Comparison of ENCODE assay signal across 13 cellular contexts in genomic region chr6:149859368-149859767, GRCh38. TPM values are rescaled to one million over a fixed set of nuclear protein-coding genes. Genes with fewer than 3 reads are reported as not detected.
A peak's percentile ranks its signal among the peaks of the same experiment; 100 is the strongest.
DNase-seq lines count a peak whose midpoint lies in the region; ATAC-seq and TF ChIP-seq lines count a peak whose summit lies in the region.
"Had no signal": no experiment of that assay in that cellular context is flagged by ENCODE, and none has a peak within 500 bp of the region (broad histone marks: within the 10 kb centered on the region; RNA-seq: fewer than 3 reads in every experiment).

No MANE protein-coding gene starts in this region.

- no peaks in the 10 kb centered on the region for H3K27me3 ChIP-seq in adipocyte (replicated peaks; ENCODE audit: control insufficient read depth, insufficient read depth, low read length)
- H3K27me3 ChIP-seq in upper lobe of right lung: no peaks in the 10 kb centered on the region
- H3K27me3 ChIP-seq in Peyer's patch: no peaks in the 10 kb centered on the region
- peaks cover 0 to 36% (median 0%) of the 10 kb centered on the region in 7 donors for H3K27me3 ChIP-seq in spleen (replicated peaks in 1 of 7)

- no peaks in the 10 kb centered on the region for H3K36me3 ChIP-seq in adipocyte (ENCODE audit: control insufficient read depth, insufficient read depth, low read length, severe bottlenecking)
- no peaks in the 10 kb centered on the region for H3K36me3 ChIP-seq in upper lobe of right lung
- no peaks in the 10 kb centered on the region for H3K36me3 ChIP-seq in Peyer's patch
- no peaks in the 10 kb centered on the region for H3K36me3 ChIP-seq in spleen
- H3K36me3 ChIP-seq: thoracic aorta had no signal

- H3K27ac ChIP-seq in upper lobe of right lung (no peak overlapping the region), Peyer's patch (no peak overlapping the region), spleen (no peak overlapping the region)
- H3K27ac ChIP-seq: coronary artery, thoracic aorta had no signal

- intact Hi-C loops in upper lobe of right lung (cut with DNase I): no loop called here
- intact Hi-C loops in spleen (cut with DNase I; ENCODE audit: low total_unique reads): no loop called here

- no peak overlapping the region for H3K9ac ChIP-seq in adipocyte (ENCODE audit: low read length)

- 84 to 93% (median 92%) methylated on average over 6 to 7 of the region's 7 CpGs for WGBS in spleen, 5 donors

- no peak for TF ChIP-seq CTCF in upper lobe of right lung (IDR thresholded peaks at IDR 0.05)
- no peak for TF ChIP-seq CTCF in Peyer's patch (IDR thresholded peaks at IDR 0.05)
- no peak for TF ChIP-seq CTCF in spleen (IDR thresholded peaks at IDR 0.05 in 8 of 11, conservative IDR thresholded peaks at IDR 0.05 in 3 of 11)

- peak; percentile 35 for DNase-seq in DMS153 (lab: John Stamatoyannopoulos, UW)
- DNase-seq in DMS153 treated with DMSO at 0.1 percent for 48 hours (lab: John Stamatoyannopoulos, UW; ENCODE audit: unreplicated experiment): no peak
- peak; percentile 78 for DNase-seq in adipocyte (ENCODE audit: low read depth)
- DNase-seq in glomerular visceral epithelial cell (ENCODE audit: extremely low spot score): peak; percentile 48
- DNase-seq in upper lobe of right lung: peak; percentile 25
- DNase-seq in cerebellar cortex (ENCODE audit: low spot score): no peak
- no peak for DNase-seq in Peyer's patch
- DNase-seq in spleen: no peak
- DNase-seq: activated CD8-positive, alpha-beta memory T cell treated with anti-CD3 and anti-CD28 coated beads, Interleukin-2, amount 10 ng/mL, durations not matched to agents 7 days and 5 days had no signal

- H3K4me3 ChIP-seq in adipocyte (ENCODE audit: low read length): no peak overlapping the region
- no peak overlapping the region for H3K4me3 ChIP-seq in upper lobe of right lung
- H3K4me3 ChIP-seq in Peyer's patch: no peak overlapping the region
- no peak overlapping the region for H3K4me3 ChIP-seq in spleen
- H3K4me3 ChIP-seq: coronary artery, thoracic aorta had no signal

- H3K9me3 ChIP-seq in adipocyte (ENCODE audit: control insufficient read depth, low read length): no peaks in the 10 kb centered on the region
- H3K9me3 ChIP-seq in upper lobe of right lung: no peaks in the 10 kb centered on the region
- H3K9me3 ChIP-seq in Peyer's patch: no peaks in the 10 kb centered on the region
- no peaks in the 10 kb centered on the region for H3K9me3 ChIP-seq in spleen
- H3K9me3 ChIP-seq: Caco-2, thoracic aorta had no signal

- H3K4me1 ChIP-seq in adipocyte (ENCODE audit: control insufficient read depth, insufficient read depth, low read length) (peaks cover 30% of the 10 kb centered on the region), upper lobe of right lung (peaks cover 27% of the 10 kb centered on the region), Peyer's patch (peaks cover 0 to 16% (median 8%) of the 10 kb centered on the region in 4 donors), spleen (peaks cover under 1 to 25% (median 14%) of the 10 kb centered on the region in 6 donors)

- no peak for ATAC-seq in upper lobe of right lung
- ATAC-seq: activated CD8-positive, alpha-beta memory T cell treated with anti-CD3 and anti-CD28 coated beads, Interleukin-2, amount 10 ng/mL, durations not matched to agents 7 days and 5 days; left lobe of liver had no signal

- TF ChIP-seq POLR2A in Peyer's patch (IDR thresholded peaks at IDR 0.05) (no peak), spleen (IDR thresholded peaks at IDR 0.05) (no peak)

RNA-seq across cellular contexts. Expression of gene LRP11, which starts 4.8 kb away (rescaled TPM):
- total RNA-seq in upper lobe of right lung (51.1 TPM), Peyer's patch (10 to 100 TPM in 2 of 4 donors, 1 to 10 TPM in 2; 3.7 to 14.6 (median 11.0) TPM), spleen (10 to 100 TPM in 3 of 7 donors, 1 to 10 TPM in 4; 5.3 to 15.0 (median 9.9) TPM)
- polyA plus RNA-seq in spleen: 1 to 10 TPM in 2 of 3 donors, under 1 TPM in 1; 0.65 to 2.6 (median 2.0) TPM

RNA-seq across cellular contexts. Expression of gene RAET1E, which starts 38.5 kb away (rescaled TPM):
- total RNA-seq in upper lobe of right lung (0.96 TPM), Peyer's patch (not detected), spleen (1 to 10 TPM in 6 of 7 donors, under 1 TPM in 1; 0.94 to 3.4 (median 2.0) TPM)
- under 1 TPM; 0.04 to 0.80 (median 0.23) TPM for polyA plus RNA-seq in spleen
- total RNA-seq: activated CD8-positive, alpha-beta memory T cell treated with anti-CD3 and anti-CD28 coated beads, Interleukin-2, amount 10 ng/mL, durations not matched to agents 7 days and 5 days; Caco-2; left lobe of liver; thoracic aorta had no signal

Comparison
In these comparisons a context has a peak if more than half of its experiments do, and no peak if none do; other contexts are left out.
1. DNase-seq: peak in DMS153 (single experiment), adipocyte (single experiment), glomerular visceral epithelial cell (single experiment) and upper lobe of right lung (single experiment); none in DMS153 treated with DMSO at 0.1 percent for 48 hours (single experiment), cerebellar cortex (single experiment), Peyer's patch (0 of 3) and spleen (single experiment).